Comparison of ENCODE assay signal across 27 cellular contexts in the genomic region with DNA sequence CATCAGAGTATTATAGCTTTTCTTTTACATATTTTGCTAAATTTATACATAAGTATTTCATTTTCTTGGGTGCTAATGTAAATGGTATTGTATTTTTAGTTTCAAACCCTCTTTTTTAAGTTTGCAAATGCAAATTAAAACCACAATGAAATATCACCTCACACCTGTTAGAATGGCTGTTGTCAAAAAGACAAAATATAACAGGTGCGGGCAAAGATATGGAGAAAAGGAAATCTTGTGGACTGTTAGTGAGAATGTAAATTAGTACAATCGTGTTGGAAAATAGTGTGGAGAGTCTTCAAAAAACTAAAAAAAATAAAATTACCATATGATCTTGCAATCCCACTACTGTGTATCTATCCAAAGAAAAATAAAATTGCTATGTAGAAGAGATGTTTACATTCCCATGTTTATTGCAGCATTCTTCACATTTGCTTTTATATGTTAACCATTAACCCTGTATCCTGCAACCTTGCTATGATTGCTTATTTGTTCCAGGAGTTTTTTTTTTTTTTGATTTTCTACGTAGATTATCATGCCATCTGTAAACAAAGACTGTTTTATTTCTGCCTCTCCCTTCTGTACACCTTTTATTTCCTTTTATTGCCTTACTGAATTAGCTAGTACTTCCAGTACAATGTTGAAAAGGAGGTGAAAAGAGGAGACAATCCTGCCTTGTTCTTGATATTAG.
"Had no signal": no experiment of that assay in that cellular context is flagged by ENCODE, and none has a peak within 500 bp of the region (broad histone marks: within the 10 kb centered on the region; RNA-seq: fewer than 3 reads in every experiment).

No MANE protein-coding gene starts in this region.

- H3K4me3 ChIP-seq: gastrocnemius medialis, pancreas, prostate gland, right atrium auricular region, suprapubic skin, tibial artery had no signal

- H3K36me3 Mint-ChIP-seq: activated CD8-positive, alpha-beta memory T cell treated with anti-CD3 and anti-CD28 coated beads, Interleukin-2, amount 10 ng/mL, durations not matched to agents 7 days and 5 days; activated naive CD8-positive, alpha-beta T cell; naive B cell had no signal

- H3K27me3 Mint-ChIP-seq: activated CD4-positive, alpha-beta T cell treated with anti-CD3 and anti-CD28 coated beads for 36 hours; activated CD8-positive, alpha-beta memory T cell treated with anti-CD3 and anti-CD28 coated beads, Interleukin-2, amount 10 ng/mL, durations not matched to agents 7 days and 5 days; activated naive CD8-positive, alpha-beta T cell; central memory CD8-positive, alpha-beta T cell; naive B cell had no signal

- H3K27ac ChIP-seq: gastrocnemius medialis, pancreas, prostate gland, right atrium auricular region, suprapubic skin, tibial artery had no signal

- H3K27me3 ChIP-seq: gastrocnemius medialis, pancreas, right atrium auricular region, suprapubic skin, tibial artery had no signal

- H3K4me3 Mint-ChIP-seq: activated CD4-positive, alpha-beta T cell treated with anti-CD3 and anti-CD28 coated beads for 36 hours; activated CD8-positive, alpha-beta memory T cell treated with anti-CD3 and anti-CD28 coated beads, Interleukin-2, amount 10 ng/mL, durations not matched to agents 7 days and 5 days; activated CD8-positive, alpha-beta T cell treated with anti-CD3 and anti-CD28 coated beads, Interleukin-2, amount 10 ng/mL, durations not matched to agents 7 days and 5 days; activated naive CD8-positive, alpha-beta T cell; activated T-cell treated with anti-CD3 and anti-CD28 coated beads, Interleukin-2, amount 50 U/mL, for 72 hours; central memory CD8-positive, alpha-beta T cell; naive B cell; T-helper 2 cell treated with Interferon-gamma antibody and Interleukin-4, amounts not matched to agents 5 μg/mL and 100 μg/mL, for 36 hours had no signal

- H3K36me3 ChIP-seq: gastrocnemius medialis, pancreas, prostate gland, right atrium auricular region, suprapubic skin, tibial artery had no signal

- DNase-seq: activated CD4-positive, alpha-beta T cell treated with anti-CD3 and anti-CD28 coated beads for 36 hours; activated CD4-positive, CD25-positive, alpha-beta regulatory T cell; activated CD8-positive, alpha-beta memory T cell treated with anti-CD3 and anti-CD28 coated beads, Interleukin-2, amount 10 ng/mL, durations not matched to agents 7 days and 5 days; activated CD8-positive, alpha-beta T cell treated with anti-CD3 and anti-CD28 coated beads, Interleukin-2, amount 10 ng/mL, durations not matched to agents 7 days and 5 days; activated effector memory CD4-positive, alpha-beta T cell treated with Interleukin-2 at 50 U/mL for 16 hours; activated naive CD4-positive, alpha-beta T cell treated with Interleukin-2 at 50 U/mL for 16 hours; activated T-cell treated with anti-CD3 and anti-CD28 coated beads for 4 hours; activated T-cell treated with anti-CD3 and anti-CD28 coated beads, Interleukin-2, amount 50 U/mL, for 72 hours; anterior cingulate cortex; effector memory CD4-positive, alpha-beta T cell; erythroblast; gastrocnemius medialis; glutamatergic neuron; left ventricle myocardium superior; naive B cell; pancreas; stimulated activated CD4-positive, alpha-beta T cell treated with anti-CD3 and anti-CD28 coated beads, Interleukin-15, amount 100 ng/mL, for 24 hours; stimulated activated CD4-positive, alpha-beta T cell treated with anti-CD3 and anti-CD28 coated beads, Interleukin-2, amount 100 ng/mL, for 24 hours; stimulated activated naive CD4-positive, alpha-beta T cell; T-helper 1 cell; tibial artery had no signal

- H3K4me1 Mint-ChIP-seq: activated CD4-positive, alpha-beta T cell treated with anti-CD3 and anti-CD28 coated beads for 36 hours; activated CD8-positive, alpha-beta memory T cell treated with anti-CD3 and anti-CD28 coated beads, Interleukin-2, amount 10 ng/mL, durations not matched to agents 7 days and 5 days; central memory CD8-positive, alpha-beta T cell; naive B cell had no signal

- H3K27ac Mint-ChIP-seq: activated CD4-positive, alpha-beta T cell treated with anti-CD3 and anti-CD28 coated beads for 36 hours; activated CD8-positive, alpha-beta memory T cell treated with anti-CD3 and anti-CD28 coated beads, Interleukin-2, amount 10 ng/mL, durations not matched to agents 7 days and 5 days; activated CD8-positive, alpha-beta T cell treated with anti-CD3 and anti-CD28 coated beads, Interleukin-2, amount 10 ng/mL, durations not matched to agents 7 days and 5 days; activated naive CD8-positive, alpha-beta T cell; activated T-cell treated with anti-CD3 and anti-CD28 coated beads, Interleukin-2, amount 50 U/mL, for 72 hours; naive B cell; T-helper 2 cell treated with Interferon-gamma antibody and Interleukin-4, amounts not matched to agents 5 μg/mL and 100 μg/mL, for 36 hours had no signal

- H3K9me3 ChIP-seq: gastrocnemius medialis, pancreas, prostate gland, right atrium auricular region, suprapubic skin, tibial artery had no signal

- H3K4me1 ChIP-seq: gastrocnemius medialis, pancreas, prostate gland, right atrium auricular region, suprapubic skin, tibial artery had no signal

- ATAC-seq: activated CD4-positive, alpha-beta T cell treated with anti-CD3 and anti-CD28 coated beads for 36 hours; activated CD8-positive, alpha-beta memory T cell treated with anti-CD3 and anti-CD28 coated beads, Interleukin-2, amount 10 ng/mL, durations not matched to agents 7 days and 5 days; activated CD8-positive, alpha-beta T cell treated with anti-CD3 and anti-CD28 coated beads, Interleukin-2, amount 10 ng/mL, durations not matched to agents 7 days and 5 days; activated T-cell treated with anti-CD3 and anti-CD28 coated beads, Interleukin-2, amount 50 U/mL, for 72 hours; gastrocnemius medialis; left ventricle myocardium superior; pancreas had no signal
